5 cellular contexts compared by ENCODE assay signal in genomic region chr2:128995086-128995485, GRCh38.
"Had no signal": no experiment of that assay in that cellular context is flagged by ENCODE, and none has a peak within 500 bp of the region (broad histone marks: within the 10 kb centered on the region; RNA-seq: fewer than 3 reads in every experiment).

No MANE protein-coding gene starts in this region.

- H3K27ac ChIP-seq: HL-60 had no signal

- DNase-seq: H9, HCEC 1CT, KBM-7 had no signal

- H3K4me3 ChIP-seq: GM23338 had no signal
